Comparison of ENCODE assay signal across 19 cellular contexts in genomic region chr3:13575459-13576061, GRCh38. TPM values are rescaled to one million over a fixed set of nuclear protein-coding genes. Genes with fewer than 3 reads are reported as not detected.
DNase-seq lines count a peak whose midpoint lies in the region; ATAC-seq, FAIRE-seq and TF ChIP-seq lines count a peak whose summit lies in the region.
"Had no signal": no experiment of that assay in that cellular context is flagged by ENCODE, and none has a peak within 500 bp of the region (broad histone marks: within the 10 kb centered on the region; RNA-seq: fewer than 3 reads in every experiment).

No MANE protein-coding gene starts in this region.

- peaks cover 0 to 3% of the 10 kb centered on the region in 2 donors for H3K27me3 Mint-ChIP-seq in T-cell
- H3K27me3 Mint-ChIP-seq: CD4-positive, alpha-beta T cell had no signal

- no peak overlapping the region for H3K27ac Mint-ChIP-seq in T-cell
- H3K27ac Mint-ChIP-seq: CD4-positive, alpha-beta T cell; T-helper 1 cell treated with Interleukin-12 subunit alpha and Interleukin-12 subunit beta and Interleukin-4 antibody, amounts not matched to agents 30 μg/mL and 1 μg/mL, for 36 hours had no signal

- CTCF ChIA-PET in T-cell (lab: Charles Lee), result interaction anchor here in 1 of 2 donors (0.6 kb wide), 1 partner anchor 44 kb away, joined by 3 read pairs; no protein-coding TSS in a partner anchor

- H3K36me3 Mint-ChIP-seq in T-cell, result no peaks in the 10 kb centered on the region

- no peaks in the 10 kb centered on the region for H3K27me3 ChIP-seq in H7 (ENCODE audit: control insufficient read depth, insufficient read depth, low read length)
- no peaks in the 10 kb centered on the region for H3K27me3 ChIP-seq in smooth muscle cell (ENCODE audit: low read depth)
- H3K27me3 ChIP-seq: dorsolateral prefrontal cortex had no signal

- peak overlapping the region; percentile 29 for H3K4me2 ChIP-seq in smooth muscle cell

- ATAC-seq in SK-N-SH treated with all-trans-retinoic acid at 6 μM for 48 hours, result no peak; the same call in 2 of the 3 replicates
- ATAC-seq in left ventricle myocardium superior, result peak; percentile 79
- ATAC-seq in T-cell (replicated peaks in 1 of 4), result no peak
- ATAC-seq in HG03159 (IDR thresholded peaks at IDR 0.05; ENCODE audit: unreplicated experiment), result no peak
- ATAC-seq: mucosa of descending colon had no signal

- peak; percentile 72 for DNase-seq in H7
- peak; percentile 76 for DNase-seq in left ventricle myocardium superior
- DNase-seq in smooth muscle cell (lab: John Stamatoyannopoulos, UW; ENCODE audit: unreplicated experiment), result no peak
- DNase-seq in T-cell, result no peak
- DNase-seq in kidney, result no peak
- DNase-seq in KG1 (lab: John Stamatoyannopoulos, UW), result no peak
- DNase-seq: aorta; CD4-positive, alpha-beta T cell; H9; NCI-H2171 treated with DMSO at 0.1 percent for 48 hours had no signal

- H3K9ac ChIP-seq in smooth muscle cell (ENCODE audit: low read depth) (peak overlapping the region; percentile 82), kidney (ENCODE audit: low read length in 2 of 2) (no peak overlapping the region)

- FAIRE-seq in kidney (lab: Jason Lieb, UNC), result no peak
- FAIRE-seq: G401.6 had no signal

- POLR2A ChIA-PET in T-cell (lab: Charles Lee), result no interaction called here

- intact Hi-C loops in left ventricle myocardium superior (cut with micrococcal nuclease), result no loop called here
- intact Hi-C loops in kidney (cut with DNase I), result no loop called here

- H3K27ac ChIP-seq in smooth muscle cell (ENCODE audit: low read depth) (peak overlapping the region; percentile 90), kidney (ENCODE audit: low read depth in 2 of 2, low read length in 2 of 2) (no peak overlapping the region)
- H3K27ac ChIP-seq: prostate gland had no signal

- H3K4me1 Mint-ChIP-seq in T-cell, result peaks cover 0 to 6% (median 0%) of the 10 kb centered on the region in 3 donors

- no peaks in the 10 kb centered on the region for H3K9me3 Mint-ChIP-seq in T-cell
- H3K9me3 Mint-ChIP-seq: CD4-positive, alpha-beta T cell; H9; T-helper 1 cell treated with Interleukin-12 subunit alpha and Interleukin-12 subunit beta and Interleukin-4 antibody, amounts not matched to agents 30 μg/mL and 1 μg/mL, for 36 hours had no signal

- H3F3A ChIP-seq in smooth muscle cell (ENCODE audit: low read depth), result no peaks in the 10 kb centered on the region

- no peak overlapping the region for H3K4me3 Mint-ChIP-seq in T-cell
- H3K4me3 Mint-ChIP-seq: CD4-positive, alpha-beta T cell; H9; T-helper 1 cell treated with Interleukin-12 subunit alpha and Interleukin-12 subunit beta and Interleukin-4 antibody, amounts not matched to agents 30 μg/mL and 1 μg/mL, for 36 hours had no signal

- H2AFZ ChIP-seq in smooth muscle cell (ENCODE audit: low read depth), result no peak overlapping the region

- H3K9me3 ChIP-seq in smooth muscle cell (replicated peaks; ENCODE audit: low read depth) (no peaks in the 10 kb centered on the region), kidney (ENCODE audit: control insufficient read depth in 1 of 2, low read length in 2 of 2) (no peaks in the 10 kb centered on the region)
- H3K9me3 ChIP-seq: mucosa of descending colon, prostate gland had no signal

- TF ChIP-seq CTCF in smooth muscle cell (IDR thresholded peaks at IDR 0.05; ENCODE audit: borderline replicate concordance, insufficient read depth, poor library complexity, severe bottlenecking) (no peak), kidney (IDR thresholded peaks at IDR 0.05; ENCODE audit: borderline replicate concordance, extremely low read depth, insufficient read depth) (no peak)

- 61% methylated on average over 11 of the region's 11 CpGs for WGBS in smooth muscle cell (ENCODE audit: low lambda C conversion rate)

- H3K36me3 ChIP-seq in H7 (replicated peaks; ENCODE audit: control insufficient read depth, insufficient read depth, low read length) (no peaks in the 10 kb centered on the region), smooth muscle cell (ENCODE audit: low read depth) (no peaks in the 10 kb centered on the region), kidney (ENCODE audit: control insufficient read depth in 1 of 2, insufficient read depth in 2 of 2, low read length in 2 of 2) (no peaks in the 10 kb centered on the region)
- H3K36me3 ChIP-seq: prostate gland had no signal

- H4K20me1 ChIP-seq in smooth muscle cell (ENCODE audit: low read depth), result peaks cover 34% of the 10 kb centered on the region

- H3K4me1 ChIP-seq in smooth muscle cell (ENCODE audit: low read depth) (peaks cover 14% of the 10 kb centered on the region), kidney (ENCODE audit: control insufficient read depth in 1 of 2, insufficient read depth in 1 of 2, low read depth in 1 of 2, low read length in 2 of 2) (no peaks in the 10 kb centered on the region)
- H3K4me1 ChIP-seq: prostate gland had no signal

- H3K4me3 ChIP-seq in H7 (ENCODE audit: insufficient read depth, low read depth, low read length), result no peak overlapping the region
- H3K4me3 ChIP-seq in smooth muscle cell, result no peak overlapping the region
- H3K4me3 ChIP-seq in kidney (ENCODE audit: low read length in 2 of 2), result no peak overlapping the region
- H3K4me3 ChIP-seq: dorsolateral prefrontal cortex, mucosa of descending colon, prostate gland had no signal

- no peaks in the 10 kb centered on the region for H3K79me2 ChIP-seq in smooth muscle cell (ENCODE audit: low read depth)

TF ChIP-seq in SK-N-SH treated with all-trans-retinoic acid at 6 μM for 48 hours, 23 proteins besides CTCF, POLR2A, EP300 and RAD21:
- peak; percentile 98 for TF ChIP-seq ZNF70 (CRISPR knock-in tag; IDR thresholded peaks at IDR 0.05)
- TF ChIP-seq ZNF565 (CRISPR knock-in tag; conservative IDR thresholded peaks at IDR 0.05; ENCODE audit: low read depth), result no peak
- 0 out of 2 replicates have a peak, but pooled peaks have one; percentile 14 for TF ChIP-seq TCF4 (CRISPR knock-in tag; IDR thresholded peaks at IDR 0.05; ENCODE audit: borderline replicate concordance)

RNA-seq across cellular contexts. Expression of gene FBLN2, which starts 26.6 kb away (rescaled TPM):
- total RNA-seq in H7 (2014; rRNA removed; shearing (Covaris generic)), result 27.4 and 30.9 TPM in 2 replicates
- 53.8 TPM for total RNA-seq in left ventricle myocardium superior
- 159 and 178 TPM in 2 replicates for total RNA-seq in smooth muscle cell
- polyA plus RNA-seq in smooth muscle cell, result 249 and 390 TPM in 2 replicates
- total RNA-seq in T-cell, result 1 to 10 TPM; 1.5 to 5.8 (median 2.8) TPM
- 43.4 TPM for total RNA-seq in kidney
- polyA plus RNA-seq in kidney (ENCODE audit: insufficient read depth, low read depth, low replicate concordance), result 3.2 TPM
- total RNA-seq: MCF 10A, OCI-LY7 had no signal

Comparison
In these comparisons a context has a peak if more than half of its experiments do, and no peak if none do; other contexts are left out.
1. DNase-seq: peak in H7 (single experiment) and left ventricle myocardium superior (single experiment); none in smooth muscle cell (single experiment), T-cell (0 of 34), kidney (single experiment) and KG1 (single experiment).